ENCODE assay signal across 7 cellular contexts in genomic region chr6:46159229-46159628, GRCh38. TPM values are rescaled to one million over a fixed set of nuclear protein-coding genes. Genes with fewer than 3 reads are reported as not detected.
"Had no signal": no experiment of that assay in that cellular context is flagged by ENCODE, and none has a peak within 500 bp of the region (broad histone marks: within the 10 kb centered on the region; RNA-seq: fewer than 3 reads in every experiment).

No MANE protein-coding gene starts in this region.

- H3K4me2 ChIP-seq: KMS-11 had no signal

- H3K27ac ChIP-seq: HL-60, KMS-11 had no signal

- H3K9ac ChIP-seq: KMS-11 had no signal

- DNase-seq: IMR-90, KBM-7, KG1 had no signal

- FAIRE-seq: HTR-8/SVneo had no signal

RNA-seq across cellular contexts. Expression of gene ENPP5, which starts 11.6 kb away (rescaled TPM):
- total RNA-seq: HT1080 had no signal
- polyA plus RNA-seq: IMR-90 had no signal
